ENCODE assay signal across 1 cellular context in genomic region chr2:29039718-29040480, GRCh38.
TF ChIP-seq lines count a peak whose summit lies in the region.

No MANE protein-coding gene starts in this region.

TF ChIP-seq in GM12878, 131 proteins besides CTCF, POLR2A, EP300 and RAD21:
- TF ChIP-seq ZNF687 (IDR thresholded peaks at IDR 0.05) = no peak
- no peak for TF ChIP-seq CREB1 (IDR thresholded peaks at IDR 0.05; ENCODE audit: low read depth)
- no peak for TF ChIP-seq SREBF1 (IDR thresholded peaks at IDR 0.05; ENCODE audit: low read length)
- 0 out of 2 replicates have a peak, but pooled peaks have one; percentile 14 for TF ChIP-seq IKZF1 (conservative IDR thresholded peaks at IDR 0.05)
- TF ChIP-seq SRF (IDR thresholded peaks at IDR 0.05; ENCODE audit: low read depth in 2 of 2, low read length in 2 of 2) = no peak
- TF ChIP-seq ZNF24 (IDR thresholded peaks at IDR 0.05) = peak; percentile 13; the same call in 1 of the 2 replicates
- no peak for TF ChIP-seq ETV6 (conservative IDR thresholded peaks at IDR 0.05 in 1 of 2, IDR thresholded peaks at IDR 0.05 in 1 of 2; ENCODE audit: borderline replicate concordance in 1 of 2, low read depth in 1 of 2)
- TF ChIP-seq ZBED1 (IDR thresholded peaks at IDR 0.05; ENCODE audit: borderline replicate concordance) = no peak
- TF ChIP-seq MTA2 (IDR thresholded peaks at IDR 0.05; ENCODE audit: low read depth) = peak; percentile 54; the same call in 1 of the 2 replicates
- TF ChIP-seq USF1 (IDR thresholded peaks at IDR 0.05; ENCODE audit: borderline replicate concordance, extremely low read length, insufficient read depth, low read depth, low read length) = no peak
TF ChIP-seq in GM12878: peak in this region for 3.
